ENCODE assay signal across 20 cellular contexts in genomic region chr16:1316033-1316405, GRCh38.
"Had no signal": no experiment of that assay in that cellular context is flagged by ENCODE, and none has a peak within 500 bp of the region (broad histone marks: within the 10 kb centered on the region; RNA-seq: fewer than 3 reads in every experiment).

No MANE protein-coding gene starts in this region.

- H3K27ac Mint-ChIP-seq: nephron had no signal

- H3K27me3 ChIP-seq: dorsolateral prefrontal cortex, heart left ventricle, neutrophil, right atrium auricular region had no signal

- H3K4me3 ChIP-seq: coronary artery, dorsolateral prefrontal cortex, heart left ventricle, lung, right atrium auricular region had no signal

- H3K9me3 Mint-ChIP-seq: naive B cell, nephron had no signal

- H3K27me3 Mint-ChIP-seq: naive B cell had no signal

- H3K9me3 ChIP-seq: heart left ventricle, neutrophil, right atrium auricular region had no signal

- DNase-seq: dorsolateral prefrontal cortex; effector CD8-positive, alpha-beta T cell; heart left ventricle; hippocampal formation; left colon; left ventricle myocardium superior; mesenchymal stem cell; naive B cell; small intestine; stimulated activated CD4-positive, alpha-beta T cell treated with anti-CD3 and anti-CD28 coated beads, Interleukin-12 subunit alpha, Interleukin-12 subunit beta, amount 100 ng/mL, for 4 hours; stimulated activated CD4-positive, alpha-beta T cell treated with anti-CD3 and anti-CD28 coated beads, Interleukin-2, amount 100 ng/mL, for 48 hours; stimulated activated naive CD4-positive, alpha-beta T cell treated with Interleukin-2 at 50 U/mL for 16 hours; trophoblast cell had no signal

- FAIRE-seq: frontal cortex, small intestine had no signal

- ATAC-seq: esophagus mucosa, heart left ventricle, left colon, left ventricle myocardium superior had no signal

- H3K4me3 Mint-ChIP-seq: naive B cell, nephron had no signal

- H3K27ac ChIP-seq: coronary artery, dorsolateral prefrontal cortex, heart left ventricle, neutrophil, right atrium auricular region had no signal
